ENCODE assay signal across 31 cellular contexts in genomic region chr5:61262080-61262479, GRCh38.
DNase-seq lines count a peak whose midpoint lies in the region; ATAC-seq and TF ChIP-seq lines count a peak whose summit lies in the region.
"Had no signal": no experiment of that assay in that cellular context is flagged by ENCODE, and none has a peak within 500 bp of the region (broad histone marks: within the 10 kb centered on the region; RNA-seq: fewer than 3 reads in every experiment).

No MANE protein-coding gene starts in this region.

- CTCF ChIA-PET in Panc1 (lab: Charles Lee): no interaction called here

- POLR2A ChIA-PET in Panc1 (lab: Charles Lee): no interaction called here

- DNase-seq in H7: peak; percentile 54
- no peak for DNase-seq in Panc1 (ENCODE audit: low read depth, low spot score)
- peak; percentile 24 for DNase-seq in iPS-NIHi11 (ENCODE audit: low spot score)
- DNase-seq in neural crest cell (ENCODE audit: low read depth, low spot score): no peak
- no peak for DNase-seq in COLO829 (ENCODE audit: low spot score)
- DNase-seq in DMS153 (lab: John Stamatoyannopoulos, UW): no peak
- no peak for DNase-seq in MG63
- DNase-seq: activated CD4-positive, alpha-beta T cell treated with anti-CD3 and anti-CD28 coated beads, Interleukin-2, amount 50 U/mL, for 1 hour; activated CD8-positive, alpha-beta memory T cell treated with anti-CD3 and anti-CD28 coated beads, Interleukin-2, amount 10 ng/mL, durations not matched to agents 7 days and 5 days; activated naive CD4-positive, alpha-beta T cell; activated T-cell treated with anti-CD3 and anti-CD28 coated beads, Interleukin-2, amount 50 U/mL, for 48 hours; Caco-2; dermis blood vessel endothelial cell; GM23248; left ventricle myocardium superior; midbrain; NCI-H1436 treated with DMSO at 0.1 percent for 48 hours; NCI-H510A; NK-92 treated with Interleukin-12 subunit alpha and Interleukin-12 subunit beta, amount 100 ng/mL, for 24 hours; SHP77 treated with DMSO at 0.1 percent for 48 hours; stimulated activated CD4-positive, alpha-beta T cell treated with anti-CD3 and anti-CD28 coated beads, Interleukin-12 subunit alpha, Interleukin-12 subunit beta, amount 100 ng/mL, for 4 hours; stimulated activated CD4-positive, alpha-beta T cell treated with anti-CD3 and anti-CD28 coated beads, Interleukin-4, amount 100 ng/mL, for 1 hour; SW 1271; T-helper 9 cell had no signal

- no peaks in the 10 kb centered on the region for H3K4me1 ChIP-seq in Panc1 (ENCODE audit: control insufficient read depth, insufficient read depth, low read length)
- H3K4me1 ChIP-seq: right atrium auricular region had no signal

- ATAC-seq in Panc1 (peak; percentile 79), GM18907 (IDR thresholded peaks at IDR 0.05; ENCODE audit: unreplicated experiment) (no peak)
- ATAC-seq: activated CD8-positive, alpha-beta memory T cell treated with anti-CD3 and anti-CD28 coated beads, Interleukin-2, amount 10 ng/mL, durations not matched to agents 7 days and 5 days; left ventricle myocardium superior had no signal

- BruUV-seq in Panc1 (replicated peaks; lab: Mats Ljungman, UMichigan): no TSS peak

- intact Hi-C loops in Panc1 (cut with micrococcal nuclease; ENCODE audit: unreplicated experiment): no loop called here

- H3K9me3 ChIP-seq in Panc1 (ENCODE audit: control insufficient read depth, insufficient read depth, low read depth, low read length) (no peaks in the 10 kb centered on the region), MG63 (no peaks in the 10 kb centered on the region)
- H3K9me3 ChIP-seq: Caco-2, right atrium auricular region had no signal

- in situ Hi-C loops in Panc1 (cut with HindIII; ENCODE audit: low pct_unique_long_range_greater_than_20kb, low sequenced_read_pairs): no loop called here

- H3K27ac ChIP-seq in Panc1 (ENCODE audit: low read length): no peak overlapping the region
- H3K27ac ChIP-seq: BLaER1 treated with 17β-estradiol and CSF1 and Interleukin-3, amounts not matched to agents 10 nM and 100 nM; GM23248; right atrium auricular region had no signal

- H3K36me3 ChIP-seq in H7 (replicated peaks; ENCODE audit: control insufficient read depth, insufficient read depth, low read length) (no peaks in the 10 kb centered on the region), Panc1 (ENCODE audit: control insufficient read depth, insufficient read depth, low read length) (no peaks in the 10 kb centered on the region), MG63 (no peaks in the 10 kb centered on the region)
- H3K36me3 ChIP-seq: BLaER1 treated with 17β-estradiol and CSF1 and Interleukin-3, amounts not matched to agents 10 nM and 100 nM; right atrium auricular region had no signal

- H3K27me3 Mint-ChIP-seq in neural crest cell (ENCODE audit: low read depth): no peaks in the 10 kb centered on the region

- H3K9me3 Mint-ChIP-seq in neural crest cell: no peaks in the 10 kb centered on the region
- H3K9me3 Mint-ChIP-seq: central memory CD8-positive, alpha-beta T cell; IgD-negative memory B cell had no signal

- H3K4me1 Mint-ChIP-seq in neural crest cell: peaks cover 49% of the 10 kb centered on the region
- H3K4me1 Mint-ChIP-seq: central memory CD8-positive, alpha-beta T cell; IgD-negative memory B cell; nephron had no signal

- H3K4me3 ChIP-seq in H7 (ENCODE audit: insufficient read depth, low read depth, low read length): no peak overlapping the region
- H3K4me3 ChIP-seq in Panc1 (ENCODE audit: low read depth in 2 of 2, low read length in 2 of 2): no peak overlapping the region
- no peak overlapping the region for H3K4me3 ChIP-seq in MG63
- H3K4me3 ChIP-seq: BLaER1 treated with 17β-estradiol and CSF1 and Interleukin-3, amounts not matched to agents 10 nM and 100 nM; GM23248; right atrium auricular region had no signal

- peak overlapping the region; percentile 63 for H3K27ac Mint-ChIP-seq in neural crest cell (ENCODE audit: unreplicated experiment)
- H3K27ac Mint-ChIP-seq: activated CD8-positive, alpha-beta memory T cell treated with anti-CD3 and anti-CD28 coated beads, Interleukin-2, amount 10 ng/mL, durations not matched to agents 7 days and 5 days; IgD-negative memory B cell; nephron; type B pancreatic cell had no signal

- no peaks in the 10 kb centered on the region for H3K36me3 Mint-ChIP-seq in neural crest cell (ENCODE audit: low read depth)
- H3K36me3 Mint-ChIP-seq: activated CD8-positive, alpha-beta memory T cell treated with anti-CD3 and anti-CD28 coated beads, Interleukin-2, amount 10 ng/mL, durations not matched to agents 7 days and 5 days; IgD-negative memory B cell; type B pancreatic cell had no signal

- H3K27me3 ChIP-seq in H7 (ENCODE audit: control insufficient read depth, insufficient read depth, low read length) (no peaks in the 10 kb centered on the region), Panc1 (ENCODE audit: control insufficient read depth, insufficient read depth, low read length) (no peaks in the 10 kb centered on the region), MG63 (no peaks in the 10 kb centered on the region)
- H3K27me3 ChIP-seq: BLaER1 treated with 17β-estradiol and CSF1 and Interleukin-3, amounts not matched to agents 10 nM and 100 nM; right atrium auricular region had no signal

- TF ChIP-seq CTCF in Panc1 (IDR thresholded peaks at IDR 0.05) (no peak), neural crest cell (conservative IDR thresholded peaks at IDR 0.05) (no peak)

- no peak overlapping the region for H3K4me3 Mint-ChIP-seq in neural crest cell
- H3K4me3 Mint-ChIP-seq: activated CD8-positive, alpha-beta memory T cell treated with anti-CD3 and anti-CD28 coated beads, Interleukin-2, amount 10 ng/mL, durations not matched to agents 7 days and 5 days; central memory CD8-positive, alpha-beta T cell; IgD-negative memory B cell; nephron; type B pancreatic cell had no signal

Comparison
In these comparisons a context has a peak if more than half of its experiments do, and no peak if none do; other contexts are left out.
1. DNase-seq: peak in H7 (single experiment) and iPS-NIHi11 (single experiment); none in Panc1 (single experiment), neural crest cell (single experiment), COLO829 (single experiment), DMS153 (single experiment) and MG63 (single experiment).